4 cellular contexts compared by ENCODE assay signal in genomic region chr2:152706477-152707020, GRCh38.
A peak's percentile ranks its signal among the peaks of the same experiment; 100 is the strongest.
TF ChIP-seq lines count a peak whose summit lies in the region.

No MANE protein-coding gene starts in this region.

TF ChIP-seq in A549, 52 proteins besides CTCF, POLR2A, EP300 and RAD21:
- peak; percentile 90 for TF ChIP-seq MAFK (IDR thresholded peaks at IDR 0.05; ENCODE audit: partially characterized antibody)
- no peak for TF ChIP-seq SMC3 (IDR thresholded peaks at IDR 0.05)
- TF ChIP-seq HMGXB4 (CRISPR knock-in tag; IDR thresholded peaks at IDR 0.05; ENCODE audit: borderline replicate concordance): no peak
- TF ChIP-seq CBX2 (IDR thresholded peaks at IDR 0.05; ENCODE audit: borderline replicate concordance, low read depth): no peak
TF ChIP-seq in A549: peak in this region for 1.

TF ChIP-seq in IMR-90, 13 proteins besides CTCF, POLR2A, EP300 and RAD21:
- TF ChIP-seq MAFK (IDR thresholded peaks at IDR 0.05; ENCODE audit: low read depth, low read length): peak; percentile 93
- TF ChIP-seq USF2 (IDR thresholded peaks at IDR 0.05; ENCODE audit: low read depth, low read length): no peak
- TF ChIP-seq BHLHE40 (IDR thresholded peaks at IDR 0.05; ENCODE audit: low read depth, low read length): no peak

TF ChIP-seq in K562, 482 proteins besides CTCF, POLR2A, EP300 and RAD21:
- TF ChIP-seq ZNF316 (IDR thresholded peaks at IDR 0.05) (peak; percentile 92), MAFF (IDR thresholded peaks at IDR 0.05; ENCODE audit: low read length) (peak; percentile 84), MAFK (IDR thresholded peaks at IDR 0.05; ENCODE audit: low read length) (peak; percentile 83), C11orf30 (IDR thresholded peaks at IDR 0.05; ENCODE audit: low read depth) (peak; percentile 83), MAFG (tag; conservative IDR thresholded peaks at IDR 0.05) (peak; percentile 80), SMAD3 (CRISPR knock-in tag; conservative IDR thresholded peaks at IDR 0.05) (no peak), SREBF2 (CRISPR knock-in tag; IDR thresholded peaks at IDR 0.05) (no peak)

TF ChIP-seq in SK-N-SH, 30 proteins besides CTCF, POLR2A, EP300 and RAD21:
- no peak for TF ChIP-seq ZBTB33 (IDR thresholded peaks at IDR 0.05; ENCODE audit: borderline replicate concordance, low read depth)
- TF ChIP-seq FOSL2 (IDR thresholded peaks at IDR 0.05; ENCODE audit: borderline replicate concordance, low read depth): no peak
- TF ChIP-seq MXI1 (IDR thresholded peaks at IDR 0.05; ENCODE audit: low read depth, low read length): no peak
- TF ChIP-seq GATA2 (CRISPR knock-in tag; IDR thresholded peaks at IDR 0.05): no peak
